1 cellular context compared by ENCODE assay signal in genomic region chr17:10447035-10447931, GRCh38.
TF ChIP-seq lines count a peak whose summit lies in the region.

No MANE protein-coding gene starts in this region.

TF ChIP-seq in HepG2, 621 proteins besides CTCF, POLR2A, EP300 and RAD21 (continued from another document and continues in another):
- TF ChIP-seq, protein P1, sequence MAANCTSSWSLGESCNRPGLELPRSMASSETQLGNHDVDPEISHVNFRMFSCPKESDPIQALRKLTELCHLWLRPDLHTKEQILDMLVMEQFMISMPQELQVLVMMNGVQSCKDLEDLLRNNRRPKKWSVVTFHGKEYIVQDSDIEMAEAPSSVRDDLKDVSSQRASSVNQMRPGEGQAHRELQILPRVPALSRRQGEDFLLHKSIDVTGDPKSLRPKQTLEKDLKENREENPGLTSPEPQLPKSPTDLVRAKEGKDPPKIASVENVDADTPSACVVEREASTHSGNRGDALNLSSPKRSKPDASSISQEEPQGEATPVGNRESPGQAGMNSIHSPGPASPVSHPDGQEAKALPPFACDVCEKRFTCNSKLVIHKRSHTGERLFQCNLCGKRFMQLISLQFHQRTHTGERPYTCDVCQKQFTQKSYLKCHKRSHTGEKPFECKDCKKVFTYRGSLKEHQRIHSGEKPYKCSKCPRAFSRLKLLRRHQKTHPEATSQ (CRISPR knock-in tag; IDR thresholded peaks at IDR 0.05; ENCODE audit: borderline replicate concordance), result no peak
- TF ChIP-seq, protein P2, sequence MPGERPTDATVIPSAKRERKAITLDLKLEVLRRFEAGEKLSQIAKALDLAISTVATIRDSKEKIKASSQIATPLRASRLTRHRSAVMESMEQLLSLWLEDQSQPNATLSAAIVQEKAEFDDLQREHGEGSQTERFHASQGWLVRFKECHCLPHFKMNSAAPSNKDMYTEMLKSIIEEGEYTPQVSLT (CRISPR knock-in tag; IDR thresholded peaks at IDR 0.05; ENCODE audit: borderline replicate concordance, low read depth), result no peak
- TF ChIP-seq, protein P3, sequence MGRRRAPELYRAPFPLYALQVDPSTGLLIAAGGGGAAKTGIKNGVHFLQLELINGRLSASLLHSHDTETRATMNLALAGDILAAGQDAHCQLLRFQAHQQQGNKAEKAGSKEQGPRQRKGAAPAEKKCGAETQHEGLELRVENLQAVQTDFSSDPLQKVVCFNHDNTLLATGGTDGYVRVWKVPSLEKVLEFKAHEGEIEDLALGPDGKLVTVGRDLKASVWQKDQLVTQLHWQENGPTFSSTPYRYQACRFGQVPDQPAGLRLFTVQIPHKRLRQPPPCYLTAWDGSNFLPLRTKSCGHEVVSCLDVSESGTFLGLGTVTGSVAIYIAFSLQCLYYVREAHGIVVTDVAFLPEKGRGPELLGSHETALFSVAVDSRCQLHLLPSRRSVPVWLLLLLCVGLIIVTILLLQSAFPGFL (CRISPR knock-in tag; IDR thresholded peaks at IDR 0.05), result no peak
- TF ChIP-seq SETDB1 (CRISPR knock-in tag; IDR thresholded peaks at IDR 0.05; ENCODE audit: borderline replicate concordance) (no peak), GPN1 (CRISPR knock-in tag; IDR thresholded peaks at IDR 0.05; ENCODE audit: borderline replicate concordance) (no peak), ATRX (CRISPR knock-in tag; IDR thresholded peaks at IDR 0.05; ENCODE audit: borderline replicate concordance) (no peak), TAF1 (CRISPR knock-in tag; IDR thresholded peaks at IDR 0.05) (no peak), SOX5 (CRISPR knock-in tag; IDR thresholded peaks at IDR 0.05; ENCODE audit: borderline replicate concordance) (peak; percentile 68; the same call in 1 of the 2 replicates), KLF13 (CRISPR knock-in tag; IDR thresholded peaks at IDR 0.05) (no peak), ZNF709 (CRISPR knock-in tag; IDR thresholded peaks at IDR 0.05) (no peak), ZNF850 (CRISPR knock-in tag; conservative IDR thresholded peaks at IDR 0.05) (no peak), HDAC6 (IDR thresholded peaks at IDR 0.05; ENCODE audit: low read depth, low read length) (no peak), GATAD2A (CRISPR knock-in tag; IDR thresholded peaks at IDR 0.05) (peak; percentile 73), ZNF766 (CRISPR knock-in tag; IDR thresholded peaks at IDR 0.05; ENCODE audit: borderline replicate concordance) (no peak), REST (IDR thresholded peaks at IDR 0.05; ENCODE audit: borderline replicate concordance in 1 of 2, low read depth in 1 of 2, low read length in 2 of 2) (no peak), ZNF331 (CRISPR knock-in tag; IDR thresholded peaks at IDR 0.05) (peak; percentile 66; the same call in 1 of the 2 replicates), ZNF704 (CRISPR knock-in tag; IDR thresholded peaks at IDR 0.05; ENCODE audit: borderline replicate concordance) (no peak), ATF7 (IDR thresholded peaks at IDR 0.05) (no peak), ATF7 (CRISPR knock-in tag; IDR thresholded peaks at IDR 0.05) (no peak), ZEB1 (IDR thresholded peaks at IDR 0.05; ENCODE audit: insufficient replicate concordance, low read depth) (no peak), HOXA5 (CRISPR knock-in tag; IDR thresholded peaks at IDR 0.05) (0 out of 2 replicates have a peak, but pooled peaks have one; percentile 46), ZSCAN31 (CRISPR knock-in tag; IDR thresholded peaks at IDR 0.05; ENCODE audit: low read depth) (no peak), POGZ (CRISPR knock-in tag; IDR thresholded peaks at IDR 0.05) (peak; percentile 66; the same call in 1 of the 2 replicates), ZNF20 (CRISPR knock-in tag; IDR thresholded peaks at IDR 0.05) (no peak), ZNF879 (CRISPR knock-in tag; IDR thresholded peaks at IDR 0.05) (no peak), TEAD3 (CRISPR knock-in tag; optimal IDR thresholded peaks at IDR 0.05; ENCODE audit: borderline replicate concordance) (peak; percentile 52), CAMTA2 (CRISPR knock-in tag; IDR thresholded peaks at IDR 0.05; ENCODE audit: borderline replicate concordance) (no peak), ZNF609 (CRISPR knock-in tag; IDR thresholded peaks at IDR 0.05; ENCODE audit: borderline replicate concordance) (no peak), RFX1 (IDR thresholded peaks at IDR 0.05) (peak; percentile 78), SALL2 (CRISPR knock-in tag; IDR thresholded peaks at IDR 0.05) (no peak)
- TF ChIP-seq, protein P4, sequence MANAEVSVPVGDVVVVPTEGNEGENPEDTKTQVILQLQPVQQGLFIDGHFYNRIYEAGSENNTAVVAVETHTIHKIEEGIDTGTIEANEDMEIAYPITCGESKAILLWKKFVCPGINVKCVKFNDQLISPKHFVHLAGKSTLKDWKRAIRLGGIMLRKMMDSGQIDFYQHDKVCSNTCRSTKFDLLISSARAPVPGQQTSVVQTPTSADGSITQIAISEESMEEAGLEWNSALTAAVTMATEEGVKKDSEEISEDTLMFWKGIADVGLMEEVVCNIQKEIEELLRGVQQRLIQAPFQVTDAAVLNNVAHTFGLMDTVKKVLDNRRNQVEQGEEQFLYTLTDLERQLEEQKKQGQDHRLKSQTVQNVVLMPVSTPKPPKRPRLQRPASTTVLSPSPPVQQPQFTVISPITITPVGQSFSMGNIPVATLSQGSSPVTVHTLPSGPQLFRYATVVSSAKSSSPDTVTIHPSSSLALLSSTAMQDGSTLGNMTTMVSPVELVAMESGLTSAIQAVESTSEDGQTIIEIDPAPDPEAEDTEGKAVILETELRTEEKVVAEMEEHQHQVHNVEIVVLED (CRISPR knock-in tag; IDR thresholded peaks at IDR 0.05; ENCODE audit: borderline replicate concordance), result no peak
- TF ChIP-seq, protein P5, sequence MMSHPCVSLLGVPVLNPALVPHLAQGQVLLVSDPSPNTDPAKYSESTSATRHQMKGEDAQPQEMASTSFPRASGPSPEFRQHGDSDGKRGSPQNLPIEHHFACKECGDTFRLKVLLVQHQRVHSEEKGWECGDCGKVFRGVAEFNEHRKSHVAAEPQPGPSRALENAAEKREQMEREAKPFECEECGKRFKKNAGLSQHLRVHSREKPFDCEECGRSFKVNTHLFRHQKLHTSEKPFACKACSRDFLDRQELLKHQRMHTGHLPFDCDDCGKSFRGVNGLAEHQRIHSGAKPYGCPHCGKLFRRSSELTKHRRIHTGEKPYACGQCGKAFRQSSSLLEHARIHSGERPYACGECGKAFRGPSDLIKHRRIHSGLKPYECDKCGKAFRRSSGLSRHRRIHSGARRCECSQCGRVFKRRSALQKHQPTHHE (CRISPR knock-in tag; IDR thresholded peaks at IDR 0.05; ENCODE audit: borderline replicate concordance), result no peak
- TF ChIP-seq, protein P6, sequence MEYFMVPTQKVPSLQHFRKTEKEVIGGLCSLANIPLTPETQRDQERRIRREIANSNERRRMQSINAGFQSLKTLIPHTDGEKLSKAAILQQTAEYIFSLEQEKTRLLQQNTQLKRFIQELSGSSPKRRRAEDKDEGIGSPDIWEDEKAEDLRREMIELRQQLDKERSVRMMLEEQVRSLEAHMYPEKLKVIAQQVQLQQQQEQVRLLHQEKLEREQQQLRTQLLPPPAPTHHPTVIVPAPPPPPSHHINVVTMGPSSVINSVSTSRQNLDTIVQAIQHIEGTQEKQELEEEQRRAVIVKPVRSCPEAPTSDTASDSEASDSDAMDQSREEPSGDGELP (IDR thresholded peaks at IDR 0.05; ENCODE audit: borderline replicate concordance, low read depth), result no peak
- TF ChIP-seq, protein P7, sequence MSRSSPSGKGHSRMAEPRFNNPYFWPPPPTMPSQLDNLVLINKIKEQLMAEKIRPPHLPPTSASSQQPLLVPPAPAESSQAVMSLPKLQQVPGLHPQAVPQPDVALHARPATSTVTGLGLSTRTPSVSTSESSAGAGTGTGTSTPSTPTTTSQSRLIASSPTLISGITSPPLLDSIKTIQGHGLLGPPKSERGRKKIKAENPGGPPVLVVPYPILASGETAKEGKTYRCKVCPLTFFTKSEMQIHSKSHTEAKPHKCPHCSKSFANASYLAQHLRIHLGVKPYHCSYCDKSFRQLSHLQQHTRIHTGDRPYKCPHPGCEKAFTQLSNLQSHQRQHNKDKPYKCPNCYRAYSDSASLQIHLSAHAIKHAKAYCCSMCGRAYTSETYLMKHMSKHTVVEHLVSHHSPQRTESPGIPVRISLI (CRISPR knock-in tag; IDR thresholded peaks at IDR 0.05; ENCODE audit: borderline replicate concordance), result no peak
- TF ChIP-seq, protein P8, sequence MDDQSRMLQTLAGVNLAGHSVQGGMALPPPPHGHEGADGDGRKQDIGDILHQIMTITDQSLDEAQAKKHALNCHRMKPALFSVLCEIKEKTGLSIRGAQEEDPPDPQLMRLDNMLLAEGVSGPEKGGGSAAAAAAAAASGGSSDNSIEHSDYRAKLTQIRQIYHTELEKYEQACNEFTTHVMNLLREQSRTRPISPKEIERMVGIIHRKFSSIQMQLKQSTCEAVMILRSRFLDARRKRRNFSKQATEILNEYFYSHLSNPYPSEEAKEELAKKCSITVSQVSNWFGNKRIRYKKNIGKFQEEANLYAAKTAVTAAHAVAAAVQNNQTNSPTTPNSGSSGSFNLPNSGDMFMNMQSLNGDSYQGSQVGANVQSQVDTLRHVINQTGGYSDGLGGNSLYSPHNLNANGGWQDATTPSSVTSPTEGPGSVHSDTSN (CRISPR knock-in tag; IDR thresholded peaks at IDR 0.05; ENCODE audit: borderline replicate concordance), result no peak
- TF ChIP-seq, protein P9, sequence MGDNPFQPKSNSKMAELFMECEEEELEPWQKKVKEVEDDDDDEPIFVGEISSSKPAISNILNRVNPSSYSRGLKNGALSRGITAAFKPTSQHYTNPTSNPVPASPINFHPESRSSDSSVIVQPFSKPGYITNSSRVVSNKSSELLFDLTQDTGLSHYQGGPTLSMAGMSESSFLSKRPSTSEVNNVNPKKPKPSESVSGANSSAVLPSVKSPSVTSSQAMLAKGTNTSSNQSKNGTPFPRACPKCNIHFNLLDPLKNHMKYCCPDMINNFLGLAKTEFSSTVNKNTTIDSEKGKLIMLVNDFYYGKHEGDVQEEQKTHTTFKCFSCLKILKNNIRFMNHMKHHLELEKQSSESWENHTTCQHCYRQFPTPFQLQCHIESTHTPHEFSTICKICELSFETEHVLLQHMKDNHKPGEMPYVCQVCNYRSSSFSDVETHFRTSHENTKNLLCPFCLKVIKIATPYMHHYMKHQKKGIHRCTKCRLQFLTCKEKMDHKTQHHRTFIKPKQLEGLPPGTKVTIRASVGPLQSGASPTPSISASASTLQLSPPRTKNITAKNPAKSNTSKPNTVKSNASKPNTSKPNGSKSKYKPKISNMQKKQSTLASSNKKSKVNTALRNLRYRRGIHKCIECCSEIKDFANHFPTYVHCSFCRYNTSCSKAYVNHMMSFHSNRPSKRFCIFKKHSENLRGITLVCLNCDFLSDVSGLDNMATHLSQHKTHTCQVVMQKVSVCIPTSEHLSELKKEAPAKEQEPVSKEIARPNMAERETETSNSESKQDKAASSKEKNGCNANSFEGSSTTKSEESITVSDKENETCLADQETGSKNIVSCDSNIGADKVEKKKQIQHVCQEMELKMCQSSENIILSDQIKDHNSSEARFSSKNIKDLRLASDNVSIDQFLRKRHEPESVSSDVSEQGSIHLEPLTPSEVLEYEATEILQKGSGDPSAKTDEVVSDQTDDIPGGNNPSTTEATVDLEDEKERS (CRISPR knock-in tag; IDR thresholded peaks at IDR 0.05), result no peak
